In genomic region chr10:116742367-116743265, GRCh38 we compare ENCODE assay signal across 8 cellular contexts. TPM values are rescaled to one million over a fixed set of nuclear protein-coding genes. Genes with fewer than 3 reads are reported as not detected.
DNase-seq lines count a peak whose midpoint lies in the region; ATAC-seq and TF ChIP-seq lines count a peak whose summit lies in the region.

TSS of gene HSPA12A (minus strand) at chr10:116742566. CDS start at chr10:116742469, 97 bp downstream.

- peak within 1 kb of the TSS; percentile 78 for H3K9ac ChIP-seq in mucosa of stomach (ENCODE audit: low read length)

- TF ChIP-seq POLR2A in GM18505 (IDR thresholded peaks at IDR 0.05; ENCODE audit: borderline replicate concordance, extremely low read depth, insufficient read depth, insufficient read length), result no peak

- DNase-seq in A172 (ENCODE audit: low spot score) (peak; percentile 76), NCI-H510A treated with DMSO at 0.1 percent for 48 hours (lab: John Stamatoyannopoulos, UW) (peak; percentile 51), fibroblast of gingiva (ENCODE audit: low read depth) (peak; percentile 71)
- peak; percentile 70 to 76 for DNase-seq in activated T-cell treated with anti-CD3 and anti-CD28 coated beads, Interleukin-2, amount 50 U/mL, for 48 hours
- peak; percentile 6 for DNase-seq in stimulated activated naive CD4-positive, alpha-beta T cell treated with Interleukin-2 at 50 U/mL for 16 hours (lab: John Stamatoyannopoulos, UW)

- peaks cover 41% of the 10 kb centered on the region for H3K27me3 ChIP-seq in mucosa of stomach (ENCODE audit: control insufficient read depth, insufficient read depth, low read length)

- H3K9me3 ChIP-seq in mucosa of stomach (ENCODE audit: control insufficient read depth, low read length), result no peaks in the 10 kb centered on the region

- H3K4me3 ChIP-seq in mucosa of stomach (ENCODE audit: low read length), result peak within 1 kb of the TSS; percentile 46

- no peaks in the 10 kb centered on the region for H3K36me3 ChIP-seq in mucosa of stomach (ENCODE audit: control insufficient read depth, insufficient read depth, low read length)

- H3K4me1 ChIP-seq in mucosa of stomach (ENCODE audit: control insufficient read depth, insufficient read depth, low read length), result peaks cover 5% of the 10 kb centered on the region

- ATAC-seq in GM18505 (IDR thresholded peaks at IDR 0.05; ENCODE audit: unreplicated experiment) (peak; percentile 92), HG02885 (IDR thresholded peaks at IDR 0.05; ENCODE audit: poor library complexity, unreplicated experiment) (peak; percentile 95)

RNA-seq across cellular contexts. Expression of gene HSPA12A, which starts in this region (rescaled TPM):
- 9.7 and 12.1 TPM in 2 replicates for total RNA-seq in A172 (2014; rRNA removed; shearing (Covaris generic))

Comparison
In these comparisons a context has a peak if more than half of its experiments do, and no peak if none do; other contexts are left out.
1. Peak in every context shown above with its lines: DNase-seq, ATAC-seq and H3K4me3 ChIP-seq.
2. DNase-seq: peak in every context shown above with its lines; median percentile 76 in A172; 73 in activated T-cell treated with anti-CD3 and anti-CD28 coated beads, Interleukin-2, amount 50 U/mL, for 48 hours; 71 in fibroblast of gingiva; 51 in NCI-H510A treated with DMSO at 0.1 percent for 48 hours; 6 in stimulated activated naive CD4-positive, alpha-beta T cell treated with Interleukin-2 at 50 U/mL for 16 hours.